ENCODE assay signal across 29 cellular contexts in the genomic region with DNA sequence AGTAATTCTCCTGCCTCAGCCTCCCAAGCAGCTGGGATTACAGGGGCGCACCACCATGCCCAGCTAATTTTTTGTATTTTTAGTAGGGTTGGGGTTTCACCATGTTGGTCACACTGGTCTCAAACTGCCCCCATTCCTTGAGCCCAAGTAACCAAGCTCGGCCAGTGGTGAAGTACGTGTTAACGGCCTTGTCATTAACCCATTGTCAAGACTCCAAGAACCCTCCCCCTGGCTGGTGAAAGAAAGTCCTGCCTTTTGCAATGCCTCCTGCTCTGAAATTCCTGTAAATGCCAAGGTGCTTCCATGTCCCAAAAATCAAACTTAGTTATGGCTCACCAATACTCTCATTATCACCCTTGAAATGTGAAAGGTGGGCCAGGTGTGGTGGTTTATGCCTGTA.
"Had no signal": no experiment of that assay in that cellular context is flagged by ENCODE, and none has a peak within 500 bp of the region (broad histone marks: within the 10 kb centered on the region; RNA-seq: fewer than 3 reads in every experiment).

No MANE protein-coding gene starts in this region.

- H3K9me3 Mint-ChIP-seq: naive thymus-derived CD8-positive, alpha-beta T cell; natural killer cell treated with Interleukin-12 subunit alpha and Interleukin-12 subunit beta and Interleukin-15 and Interleukin-18, amount 100 ng/mL, for 72 hours; nephron progenitor cell; neural crest cell; stimulated activated memory B cell treated with anti-CD40 and anti-IgM and Interleukin-4, amounts not matched to agents 10 μg/mL and 1 μg/mL and 100 μg/mL, for 72 hours; stimulated activated naive CD8-positive, alpha-beta T cell treated with anti-CD3 and anti-CD28 coated beads, Interleukin-15, amount 100 ng/mL, for 72 hours had no signal

- H3K4me3 ChIP-seq: pancreas, psoas muscle, right lobe of liver, sigmoid colon, suprapubic skin, testis, tibial artery, upper lobe of left lung, vagina had no signal

- H3K9me3 ChIP-seq: neutrophil, pancreas, psoas muscle, right lobe of liver, sigmoid colon, suprapubic skin, testis, tibial artery, upper lobe of left lung, vagina had no signal

- H3K36me3 ChIP-seq: neutrophil, pancreas, right lobe of liver, sigmoid colon, suprapubic skin, tibial artery, upper lobe of left lung, vagina had no signal

- H3K27ac ChIP-seq: neutrophil, pancreas, psoas muscle, right lobe of liver, sigmoid colon, suprapubic skin, testis, tibial artery, upper lobe of left lung, vagina had no signal

- H3K4me3 Mint-ChIP-seq: naive thymus-derived CD8-positive, alpha-beta T cell; natural killer cell treated with Interleukin-12 subunit alpha and Interleukin-12 subunit beta and Interleukin-15 and Interleukin-18, amount 100 ng/mL, for 72 hours; nephron progenitor cell; neural crest cell; stimulated activated memory B cell treated with anti-CD40 and anti-IgM and Interleukin-4, amounts not matched to agents 10 μg/mL and 1 μg/mL and 100 μg/mL, for 72 hours; stimulated activated naive CD8-positive, alpha-beta T cell treated with anti-CD3 and anti-CD28 coated beads, Interleukin-15, amount 100 ng/mL, for 72 hours had no signal

- H3K36me3 Mint-ChIP-seq: naive thymus-derived CD8-positive, alpha-beta T cell; natural killer cell treated with Interleukin-12 subunit alpha and Interleukin-12 subunit beta and Interleukin-15 and Interleukin-18, amount 100 ng/mL, for 72 hours; stimulated activated memory B cell treated with anti-CD40 and anti-IgM and Interleukin-4, amounts not matched to agents 10 μg/mL and 1 μg/mL and 100 μg/mL, for 72 hours had no signal

- H3K27ac Mint-ChIP-seq: naive thymus-derived CD8-positive, alpha-beta T cell; natural killer cell treated with Interleukin-12 subunit alpha and Interleukin-12 subunit beta and Interleukin-15 and Interleukin-18, amount 100 ng/mL, for 72 hours; nephron progenitor cell; progenitor cell of endocrine pancreas; stimulated activated memory B cell treated with anti-CD40 and anti-IgM and Interleukin-4, amounts not matched to agents 10 μg/mL and 1 μg/mL and 100 μg/mL, for 72 hours; stimulated activated naive CD8-positive, alpha-beta T cell treated with anti-CD3 and anti-CD28 coated beads, Interleukin-15, amount 100 ng/mL, for 72 hours had no signal

- ATAC-seq: naive thymus-derived CD8-positive, alpha-beta T cell; natural killer cell treated with Interleukin-12 subunit alpha and Interleukin-12 subunit beta and Interleukin-15 and Interleukin-18, amount 100 ng/mL, for 72 hours; pancreas; psoas muscle; right cardiac atrium; right lobe of liver; stimulated activated memory B cell treated with anti-CD40 and anti-IgM and Interleukin-4, amounts not matched to agents 10 μg/mL and 1 μg/mL and 100 μg/mL, for 72 hours; stimulated activated naive CD8-positive, alpha-beta T cell treated with anti-CD3 and anti-CD28 coated beads, Interleukin-15, amount 100 ng/mL, for 72 hours; stimulated activated naive CD8-positive, alpha-beta T cell treated with anti-CD3 and anti-CD28 coated beads, Interleukin-15, Interleukin-2, amounts not matched to agents 100 U/mL and 50 U/mL, for 24 hours had no signal

- H3K4me1 ChIP-seq: pancreas, psoas muscle, right lobe of liver, sigmoid colon, suprapubic skin, testis, tibial artery, vagina had no signal

- H3K27me3 Mint-ChIP-seq: stimulated activated memory B cell treated with anti-CD40 and anti-IgM and Interleukin-4, amounts not matched to agents 10 μg/mL and 1 μg/mL and 100 μg/mL, for 72 hours; stimulated activated naive CD8-positive, alpha-beta T cell treated with anti-CD3 and anti-CD28 coated beads, Interleukin-15, amount 100 ng/mL, for 72 hours had no signal

- DNase-seq: naive thymus-derived CD8-positive, alpha-beta T cell; nephron progenitor cell; nucleus accumbens; pancreas; psoas muscle; right cardiac atrium; right lobe of liver; sigmoid colon; small intestine; stimulated activated CD4-positive, alpha-beta T cell treated with anti-CD3 and anti-CD28 coated beads, Interleukin-12 subunit alpha, Interleukin-12 subunit beta, amount 100 ng/mL, for 4 hours; stimulated activated CD4-positive, alpha-beta T cell treated with anti-CD3 and anti-CD28 coated beads, Interleukin-1b, Interleukin-23, amount 100 ng/mL, for 48 hours; stimulated activated CD4-positive, alpha-beta T cell treated with anti-CD3 and anti-CD28 coated beads, Interleukin-4, amount 100 ng/mL, for 1 hour; stimulated activated CD4-positive, alpha-beta T cell treated with anti-CD3 and anti-CD28 coated beads, Interleukin-4, amount 100 ng/mL, for 4 hours; stimulated activated CD8-positive, alpha-beta memory T cell treated with anti-CD3 and anti-CD28 coated beads, Interleukin-4, amount 100 ng/mL, for 48 hours; stimulated activated naive CD4-positive, alpha-beta T cell; stimulated activated naive CD8-positive, alpha-beta T cell treated with anti-CD3 and anti-CD28 coated beads, Interleukin-15, amount 100 ng/mL, for 72 hours; stimulated activated naive CD8-positive, alpha-beta T cell treated with anti-CD3 and anti-CD28 coated beads, Interleukin-15, Interleukin-2, amounts not matched to agents 100 U/mL and 50 U/mL, for 24 hours; substantia nigra; testis; tibial artery; trophoblast cell; upper lobe of left lung had no signal

- H3K27me3 ChIP-seq: neutrophil, pancreas, right lobe of liver, sigmoid colon, suprapubic skin, testis, upper lobe of left lung, vagina had no signal

- H3K4me1 Mint-ChIP-seq: stimulated activated memory B cell treated with anti-CD40 and anti-IgM and Interleukin-4, amounts not matched to agents 10 μg/mL and 1 μg/mL and 100 μg/mL, for 72 hours had no signal
